In genomic region chrX:254630-255215, GRCh38 we compare ENCODE assay signal across 24 cellular contexts. TPM values are rescaled to one million over a fixed set of nuclear protein-coding genes. Genes with fewer than 3 reads are reported as not detected.
DNase-seq lines count a peak whose midpoint lies in the region; ATAC-seq and TF ChIP-seq lines count a peak whose summit lies in the region.
"Had no signal": no experiment of that assay in that cellular context is flagged by ENCODE, and none has a peak within 500 bp of the region (broad histone marks: within the 10 kb centered on the region; RNA-seq: fewer than 3 reads in every experiment).

No MANE protein-coding gene starts in this region.

- no peak overlapping the region for H3K27ac Mint-ChIP-seq in activated CD4-positive, alpha-beta memory T cell treated with anti-CD3 and anti-CD28 coated beads, Interleukin-2, amount 10 ng/mL, durations not matched to agents 7 days and 5 days
- no peak overlapping the region for H3K27ac Mint-ChIP-seq in activated CD4-positive, alpha-beta memory T cell treated with anti-CD3 and anti-CD28 coated beads for 36 hours
- H3K27ac Mint-ChIP-seq in stimulated activated memory B cell treated with anti-CD40 and anti-IgM and Interleukin-4, amounts not matched to agents 10 μg/mL and 1 μg/mL and 100 μg/mL, for 72 hours, result no peak overlapping the region
- H3K27ac Mint-ChIP-seq in T-helper 17 cell, result no peak overlapping the region
- H3K27ac Mint-ChIP-seq: activated naive CD8-positive, alpha-beta T cell; activated T-helper 17 cell treated with anti-CD3 and anti-CD28 coated beads, Interleukin-2, amount 50 U/mL, for 72 hours; neural progenitor cell; progenitor cell of endocrine pancreas had no signal

- H3K4me3 Mint-ChIP-seq in activated CD4-positive, alpha-beta memory T cell treated with anti-CD3 and anti-CD28 coated beads, Interleukin-2, amount 10 ng/mL, durations not matched to agents 7 days and 5 days, result no peak overlapping the region
- H3K4me3 Mint-ChIP-seq in activated CD4-positive, alpha-beta memory T cell treated with anti-CD3 and anti-CD28 coated beads for 36 hours, result no peak overlapping the region
- H3K4me3 Mint-ChIP-seq in stimulated activated memory B cell treated with anti-CD40 and anti-IgM and Interleukin-4, amounts not matched to agents 10 μg/mL and 1 μg/mL and 100 μg/mL, for 72 hours, result no peak overlapping the region
- no peak overlapping the region for H3K4me3 Mint-ChIP-seq in T-helper 17 cell
- H3K4me3 Mint-ChIP-seq: activated naive CD8-positive, alpha-beta T cell; activated T-helper 17 cell treated with anti-CD3 and anti-CD28 coated beads, Interleukin-2, amount 50 U/mL, for 72 hours; CD4-positive, CD25-positive, alpha-beta regulatory T cell; neural progenitor cell had no signal

- no peak for TF ChIP-seq CTCF in lower leg skin (IDR thresholded peaks at IDR 0.05)

- H3K9me3 Mint-ChIP-seq in activated CD4-positive, alpha-beta memory T cell treated with anti-CD3 and anti-CD28 coated beads, Interleukin-2, amount 10 ng/mL, durations not matched to agents 7 days and 5 days, result peaks cover 10% of the 10 kb centered on the region
- no peaks in the 10 kb centered on the region for H3K9me3 Mint-ChIP-seq in activated CD4-positive, alpha-beta memory T cell treated with anti-CD3 and anti-CD28 coated beads for 36 hours
- H3K9me3 Mint-ChIP-seq in stimulated activated memory B cell treated with anti-CD40 and anti-IgM and Interleukin-4, amounts not matched to agents 10 μg/mL and 1 μg/mL and 100 μg/mL, for 72 hours, result peaks cover 9% of the 10 kb centered on the region

- CTCF ChIA-PET in activated CD4-positive, alpha-beta memory T cell treated with anti-CD3 and anti-CD28 coated beads, Interleukin-2, amount 10 ng/mL, durations not matched to agents 7 days and 5 days (lab: Charles Lee), result no interaction called here
- CTCF ChIA-PET in activated CD4-positive, alpha-beta memory T cell treated with anti-CD3 and anti-CD28 coated beads for 36 hours (lab: Charles Lee), result no interaction called here

- POLR2A ChIA-PET in activated CD4-positive, alpha-beta memory T cell treated with anti-CD3 and anti-CD28 coated beads, Interleukin-2, amount 10 ng/mL, durations not matched to agents 7 days and 5 days (lab: Charles Lee), result no interaction called here
- POLR2A ChIA-PET in activated CD4-positive, alpha-beta memory T cell treated with anti-CD3 and anti-CD28 coated beads for 36 hours (lab: Charles Lee), result no interaction called here

- H3K36me3 Mint-ChIP-seq in activated CD4-positive, alpha-beta memory T cell treated with anti-CD3 and anti-CD28 coated beads, Interleukin-2, amount 10 ng/mL, durations not matched to agents 7 days and 5 days (ENCODE audit: low read depth), result no peaks in the 10 kb centered on the region
- no peaks in the 10 kb centered on the region for H3K36me3 Mint-ChIP-seq in activated CD4-positive, alpha-beta memory T cell treated with anti-CD3 and anti-CD28 coated beads for 36 hours
- H3K36me3 Mint-ChIP-seq in stimulated activated memory B cell treated with anti-CD40 and anti-IgM and Interleukin-4, amounts not matched to agents 10 μg/mL and 1 μg/mL and 100 μg/mL, for 72 hours, result peaks cover 14% of the 10 kb centered on the region
- no peaks in the 10 kb centered on the region for H3K36me3 Mint-ChIP-seq in T-helper 17 cell (ENCODE audit: low read depth)
- H3K36me3 Mint-ChIP-seq: CD4-positive, CD25-positive, alpha-beta regulatory T cell; neural progenitor cell had no signal

- no peaks in the 10 kb centered on the region for H3K9me3 ChIP-seq in T-helper 17 cell (ENCODE audit: control insufficient read depth, low read length, poor library complexity, severe bottlenecking)
- H3K9me3 ChIP-seq: transverse colon had no signal

- WGBS in lower leg skin, 2 donors, result 94 to 96% methylated on average over 20 to 27 of the region's 27 CpGs

- no peak overlapping the region for H3K4me3 ChIP-seq in lower leg skin (ENCODE audit: low read depth, poor library complexity, severe bottlenecking)
- H3K4me3 ChIP-seq: neural progenitor cell, SJSA1, transverse colon had no signal

- DNase-seq in activated CD4-positive, alpha-beta memory T cell treated with anti-CD3 and anti-CD28 coated beads, Interleukin-2, amount 10 ng/mL, durations not matched to agents 7 days and 5 days, result peak; percentile 9
- no peak for DNase-seq in activated CD4-positive, alpha-beta memory T cell treated with anti-CD3 and anti-CD28 coated beads for 36 hours
- peak; percentile 1 for DNase-seq in RPMI8226
- peak; percentile 10 to 84 for DNase-seq in lower leg skin (ENCODE audit: low spot score in 2 of 2)
- no peak for DNase-seq in AG08396 (ENCODE audit: low spot score)
- no peak for DNase-seq in NCI-H82 (lab: John Stamatoyannopoulos, UW)
- no peak for DNase-seq in T-helper 17 cell
- DNase-seq: CD4-positive, CD25-positive, alpha-beta regulatory T cell; DMS79 treated with DMSO at 0.1 percent for 48 hours; effector CD8-positive, alpha-beta T cell; GDM1; IMR-90; mesenchymal stem cell; NCI-H1436 treated with DMSO at 0.1 percent for 48 hours; NCI-H345; stimulated activated CD4-positive, alpha-beta T cell treated with anti-CD3 and anti-CD28 coated beads, Interleukin-4, amount 100 ng/mL, for 24 hours; transverse colon had no signal

- peaks cover 7% of the 10 kb centered on the region for H3K4me1 Mint-ChIP-seq in activated CD4-positive, alpha-beta memory T cell treated with anti-CD3 and anti-CD28 coated beads, Interleukin-2, amount 10 ng/mL, durations not matched to agents 7 days and 5 days
- H3K4me1 Mint-ChIP-seq in activated CD4-positive, alpha-beta memory T cell treated with anti-CD3 and anti-CD28 coated beads for 36 hours (ENCODE audit: low read depth), result peaks cover 17% of the 10 kb centered on the region
- peaks cover 7% of the 10 kb centered on the region for H3K4me1 Mint-ChIP-seq in stimulated activated memory B cell treated with anti-CD40 and anti-IgM and Interleukin-4, amounts not matched to agents 10 μg/mL and 1 μg/mL and 100 μg/mL, for 72 hours
- H3K4me1 Mint-ChIP-seq in T-helper 17 cell, result peaks cover 16% of the 10 kb centered on the region

- peak; percentile 8 for ATAC-seq in stimulated activated memory B cell treated with anti-CD40 and anti-IgM and Interleukin-4, amounts not matched to agents 10 μg/mL and 1 μg/mL and 100 μg/mL, for 72 hours
- no peak for ATAC-seq in T-helper 17 cell
- ATAC-seq: activated T-helper 17 cell treated with anti-CD3 and anti-CD28 coated beads, Interleukin-2, amount 50 U/mL, for 72 hours; sciatic nerve had no signal

- intact Hi-C loops in activated CD4-positive, alpha-beta memory T cell treated with anti-CD3 and anti-CD28 coated beads for 36 hours (cut with micrococcal nuclease), result no loop called here
- intact Hi-C loops in lower leg skin (cut with DNase I; ENCODE audit: low total_unique reads), result no loop called here

- H3K27me3 Mint-ChIP-seq in activated CD4-positive, alpha-beta memory T cell treated with anti-CD3 and anti-CD28 coated beads, Interleukin-2, amount 10 ng/mL, durations not matched to agents 7 days and 5 days, result no peaks in the 10 kb centered on the region
- H3K27me3 Mint-ChIP-seq in activated CD4-positive, alpha-beta memory T cell treated with anti-CD3 and anti-CD28 coated beads for 36 hours, result no peaks in the 10 kb centered on the region
- no peaks in the 10 kb centered on the region for H3K27me3 Mint-ChIP-seq in stimulated activated memory B cell treated with anti-CD40 and anti-IgM and Interleukin-4, amounts not matched to agents 10 μg/mL and 1 μg/mL and 100 μg/mL, for 72 hours
- no peaks in the 10 kb centered on the region for H3K27me3 Mint-ChIP-seq in T-helper 17 cell
- H3K27me3 Mint-ChIP-seq: activated naive CD8-positive, alpha-beta T cell; activated T-helper 17 cell treated with anti-CD3 and anti-CD28 coated beads, Interleukin-2, amount 50 U/mL, for 72 hours; CD4-positive, CD25-positive, alpha-beta regulatory T cell; progenitor cell of endocrine pancreas had no signal

- TF ChIP-seq POLR2A in lower leg skin (IDR thresholded peaks at IDR 0.05), result no peak

RNA-seq across cellular contexts. Expression of gene PLCXD1, which starts 26.5 kb away (rescaled TPM):
- total RNA-seq in activated CD4-positive, alpha-beta memory T cell treated with anti-CD3 and anti-CD28 coated beads, Interleukin-2, amount 10 ng/mL, durations not matched to agents 7 days and 5 days, result 10 to 100 TPM; 34.5 to 35.5 TPM
- total RNA-seq in activated CD4-positive, alpha-beta memory T cell treated with anti-CD3 and anti-CD28 coated beads for 36 hours, result 10 to 100 TPM; 42.2 to 46.5 TPM
- total RNA-seq in lower leg skin (100 to 1,000 TPM in 1 of 4 donors, 10 to 100 TPM in 3; 64.1 to 111 (median 71.9) TPM), T-helper 17 cell (10 to 100 TPM; 13.0 to 17.9 TPM)

Comparison
In these comparisons a context has a peak if more than half of its experiments do, and no peak if none do; other contexts are left out.
1. DNase-seq: peak in activated CD4-positive, alpha-beta memory T cell treated with anti-CD3 and anti-CD28 coated beads, Interleukin-2, amount 10 ng/mL, durations not matched to agents 7 days and 5 days (single experiment), RPMI8226 (single experiment) and lower leg skin (2 of 2); none in activated CD4-positive, alpha-beta memory T cell treated with anti-CD3 and anti-CD28 coated beads for 36 hours (single experiment), AG08396 (single experiment), NCI-H82 (single experiment) and T-helper 17 cell (0 of 3).